ENCODE assay signal across 9 cellular contexts in genomic region chr1:220881918-220882891, GRCh38. TPM values are rescaled to one million over a fixed set of nuclear protein-coding genes. Genes with fewer than 3 reads are reported as not detected.
DNase-seq lines count a peak whose midpoint lies in the region; ATAC-seq and TF ChIP-seq lines count a peak whose summit lies in the region.
"Had no signal": no experiment of that assay in that cellular context is flagged by ENCODE, and none has a peak within 500 bp of the region (broad histone marks: within the 10 kb centered on the region; RNA-seq: fewer than 3 reads in every experiment).

No MANE protein-coding gene starts in this region.

- H3K4me3 Mint-ChIP-seq in nephron, result peak overlapping the region; percentile 59 to 84 (median 83)
- no peak overlapping the region for H3K4me3 Mint-ChIP-seq in activated CD4-positive, alpha-beta memory T cell treated with anti-CD3 and anti-CD28 coated beads, Interleukin-2, amount 10 ng/mL, durations not matched to agents 7 days and 5 days

- H3K27me3 Mint-ChIP-seq in nephron (ENCODE audit: low read depth), result peaks cover 97% of the 10 kb centered on the region
- H3K27me3 Mint-ChIP-seq in activated CD4-positive, alpha-beta memory T cell treated with anti-CD3 and anti-CD28 coated beads, Interleukin-2, amount 10 ng/mL, durations not matched to agents 7 days and 5 days, result peaks cover 60% of the 10 kb centered on the region

- peaks cover 6% of the 10 kb centered on the region for H3K9me3 Mint-ChIP-seq in nephron
- no peaks in the 10 kb centered on the region for H3K9me3 Mint-ChIP-seq in activated CD4-positive, alpha-beta memory T cell treated with anti-CD3 and anti-CD28 coated beads, Interleukin-2, amount 10 ng/mL, durations not matched to agents 7 days and 5 days

- ATAC-seq in HG02938 (IDR thresholded peaks at IDR 0.05; ENCODE audit: unreplicated experiment), result no peak
- no peak for ATAC-seq in GM21737 (IDR thresholded peaks at IDR 0.05; ENCODE audit: unreplicated experiment)

- H3K27ac Mint-ChIP-seq in nephron, result no peak overlapping the region
- H3K27ac Mint-ChIP-seq in activated CD4-positive, alpha-beta memory T cell treated with anti-CD3 and anti-CD28 coated beads, Interleukin-2, amount 10 ng/mL, durations not matched to agents 7 days and 5 days, result no peak overlapping the region

- no peaks in the 10 kb centered on the region for H3K36me3 Mint-ChIP-seq in nephron (ENCODE audit: low read depth)
- H3K36me3 Mint-ChIP-seq in activated CD4-positive, alpha-beta memory T cell treated with anti-CD3 and anti-CD28 coated beads, Interleukin-2, amount 10 ng/mL, durations not matched to agents 7 days and 5 days (ENCODE audit: low read depth), result peaks cover 9% of the 10 kb centered on the region

- peaks cover 47% of the 10 kb centered on the region for H3K4me1 Mint-ChIP-seq in nephron
- peaks cover 33% of the 10 kb centered on the region for H3K4me1 Mint-ChIP-seq in activated CD4-positive, alpha-beta memory T cell treated with anti-CD3 and anti-CD28 coated beads, Interleukin-2, amount 10 ng/mL, durations not matched to agents 7 days and 5 days

- DNase-seq in AG20443 (ENCODE audit: low spot score) (peak; percentile 50), NOMO-1 (lab: John Stamatoyannopoulos, UW; ENCODE audit: unreplicated experiment in 2 of 2) (peak; percentile 79 to 93), fibroblast of the aortic adventitia (ENCODE audit: low read depth) (peak; percentile 78), NAMALWA (ENCODE audit: low spot score) (no peak)
- DNase-seq in activated CD4-positive, alpha-beta memory T cell treated with anti-CD3 and anti-CD28 coated beads, Interleukin-2, amount 10 ng/mL, durations not matched to agents 7 days and 5 days, result no peak
- DNase-seq: stimulated activated naive CD4-positive, alpha-beta T cell had no signal

- H3K4me3 ChIP-seq in fibroblast of the aortic adventitia (ENCODE audit: low read depth, low read length), result peak overlapping the region; percentile 85

- POLR2A ChIA-PET in activated CD4-positive, alpha-beta memory T cell treated with anti-CD3 and anti-CD28 coated beads, Interleukin-2, amount 10 ng/mL, durations not matched to agents 7 days and 5 days (lab: Charles Lee), result no interaction called here

- peak; percentile 18 for TF ChIP-seq CTCF in fibroblast of the aortic adventitia (IDR thresholded peaks at IDR 0.05; ENCODE audit: insufficient read depth, low read length)
- TF ChIP-seq CTCF in nephron (IDR thresholded peaks at IDR 0.05; ENCODE audit: unreplicated experiment in 3 of 3), result peak in 1 of 3 experiments; percentile 42

- CTCF ChIA-PET in activated CD4-positive, alpha-beta memory T cell treated with anti-CD3 and anti-CD28 coated beads, Interleukin-2, amount 10 ng/mL, durations not matched to agents 7 days and 5 days (lab: Charles Lee), result no interaction called here

RNA-seq across cellular contexts. Expression of gene HLX, which starts 3.0 kb away (rescaled TPM):
- total RNA-seq in fibroblast of the aortic adventitia (ENCODE audit: low replicate concordance), result 4.1 and 25.4 TPM in 2 replicates
- total RNA-seq in activated CD4-positive, alpha-beta memory T cell treated with anti-CD3 and anti-CD28 coated beads, Interleukin-2, amount 10 ng/mL, durations not matched to agents 7 days and 5 days, result under 1 TPM; 0.20 to 0.33 TPM

Comparison
In these comparisons a context has a peak if more than half of its experiments do, and no peak if none do; other contexts are left out.
1. DNase-seq: peak in AG20443 (single experiment), NOMO-1 (2 of 2) and fibroblast of the aortic adventitia (single experiment); none in activated CD4-positive, alpha-beta memory T cell treated with anti-CD3 and anti-CD28 coated beads, Interleukin-2, amount 10 ng/mL, durations not matched to agents 7 days and 5 days (single experiment) and NAMALWA (single experiment).